Comparison of ENCODE assay signal across 1 cellular context in the genomic region with DNA sequence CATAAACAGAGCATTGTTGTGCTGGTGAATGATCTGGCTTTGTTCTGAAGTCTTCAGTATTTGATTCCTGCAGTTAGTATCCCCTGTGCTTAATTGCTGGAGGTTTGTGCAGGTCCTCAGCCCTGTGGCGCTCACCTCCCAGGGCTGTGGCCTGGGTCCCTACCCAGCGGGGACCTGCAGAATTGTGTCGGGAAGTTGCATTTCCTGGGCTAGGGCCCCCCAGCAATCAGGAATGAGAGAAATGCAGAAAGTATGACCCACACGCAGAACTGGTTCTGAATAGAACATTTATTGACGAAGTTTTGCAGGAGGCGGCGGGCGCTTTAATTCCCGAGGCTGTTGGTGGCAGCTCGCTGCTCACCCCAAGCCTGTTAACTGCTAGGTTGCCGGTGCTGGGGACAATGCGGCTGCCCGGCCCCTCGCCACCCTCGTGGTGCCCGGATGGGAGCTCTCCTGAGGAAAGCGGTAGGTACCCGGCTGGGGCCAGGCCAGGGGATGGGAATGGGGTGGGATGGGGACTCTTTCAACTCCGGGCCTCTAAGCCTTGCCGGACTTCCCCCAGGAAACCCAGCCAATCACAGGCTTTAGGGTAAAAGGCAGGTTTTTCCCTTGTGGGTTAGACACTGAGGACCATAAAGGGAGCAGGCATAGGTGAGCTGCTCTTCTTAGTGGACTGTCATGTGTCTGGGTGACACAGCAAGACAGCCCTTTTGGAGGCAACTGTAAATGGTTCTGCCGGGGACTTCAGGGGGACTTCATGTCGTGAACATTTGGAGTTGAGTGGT.
TF ChIP-seq lines count a peak whose summit lies in the region.

No MANE protein-coding gene starts in this region.

TF ChIP-seq in H1, 55 proteins besides CTCF, POLR2A, EP300 and RAD21 (continued from another document):
- TF ChIP-seq, protein P1, sequence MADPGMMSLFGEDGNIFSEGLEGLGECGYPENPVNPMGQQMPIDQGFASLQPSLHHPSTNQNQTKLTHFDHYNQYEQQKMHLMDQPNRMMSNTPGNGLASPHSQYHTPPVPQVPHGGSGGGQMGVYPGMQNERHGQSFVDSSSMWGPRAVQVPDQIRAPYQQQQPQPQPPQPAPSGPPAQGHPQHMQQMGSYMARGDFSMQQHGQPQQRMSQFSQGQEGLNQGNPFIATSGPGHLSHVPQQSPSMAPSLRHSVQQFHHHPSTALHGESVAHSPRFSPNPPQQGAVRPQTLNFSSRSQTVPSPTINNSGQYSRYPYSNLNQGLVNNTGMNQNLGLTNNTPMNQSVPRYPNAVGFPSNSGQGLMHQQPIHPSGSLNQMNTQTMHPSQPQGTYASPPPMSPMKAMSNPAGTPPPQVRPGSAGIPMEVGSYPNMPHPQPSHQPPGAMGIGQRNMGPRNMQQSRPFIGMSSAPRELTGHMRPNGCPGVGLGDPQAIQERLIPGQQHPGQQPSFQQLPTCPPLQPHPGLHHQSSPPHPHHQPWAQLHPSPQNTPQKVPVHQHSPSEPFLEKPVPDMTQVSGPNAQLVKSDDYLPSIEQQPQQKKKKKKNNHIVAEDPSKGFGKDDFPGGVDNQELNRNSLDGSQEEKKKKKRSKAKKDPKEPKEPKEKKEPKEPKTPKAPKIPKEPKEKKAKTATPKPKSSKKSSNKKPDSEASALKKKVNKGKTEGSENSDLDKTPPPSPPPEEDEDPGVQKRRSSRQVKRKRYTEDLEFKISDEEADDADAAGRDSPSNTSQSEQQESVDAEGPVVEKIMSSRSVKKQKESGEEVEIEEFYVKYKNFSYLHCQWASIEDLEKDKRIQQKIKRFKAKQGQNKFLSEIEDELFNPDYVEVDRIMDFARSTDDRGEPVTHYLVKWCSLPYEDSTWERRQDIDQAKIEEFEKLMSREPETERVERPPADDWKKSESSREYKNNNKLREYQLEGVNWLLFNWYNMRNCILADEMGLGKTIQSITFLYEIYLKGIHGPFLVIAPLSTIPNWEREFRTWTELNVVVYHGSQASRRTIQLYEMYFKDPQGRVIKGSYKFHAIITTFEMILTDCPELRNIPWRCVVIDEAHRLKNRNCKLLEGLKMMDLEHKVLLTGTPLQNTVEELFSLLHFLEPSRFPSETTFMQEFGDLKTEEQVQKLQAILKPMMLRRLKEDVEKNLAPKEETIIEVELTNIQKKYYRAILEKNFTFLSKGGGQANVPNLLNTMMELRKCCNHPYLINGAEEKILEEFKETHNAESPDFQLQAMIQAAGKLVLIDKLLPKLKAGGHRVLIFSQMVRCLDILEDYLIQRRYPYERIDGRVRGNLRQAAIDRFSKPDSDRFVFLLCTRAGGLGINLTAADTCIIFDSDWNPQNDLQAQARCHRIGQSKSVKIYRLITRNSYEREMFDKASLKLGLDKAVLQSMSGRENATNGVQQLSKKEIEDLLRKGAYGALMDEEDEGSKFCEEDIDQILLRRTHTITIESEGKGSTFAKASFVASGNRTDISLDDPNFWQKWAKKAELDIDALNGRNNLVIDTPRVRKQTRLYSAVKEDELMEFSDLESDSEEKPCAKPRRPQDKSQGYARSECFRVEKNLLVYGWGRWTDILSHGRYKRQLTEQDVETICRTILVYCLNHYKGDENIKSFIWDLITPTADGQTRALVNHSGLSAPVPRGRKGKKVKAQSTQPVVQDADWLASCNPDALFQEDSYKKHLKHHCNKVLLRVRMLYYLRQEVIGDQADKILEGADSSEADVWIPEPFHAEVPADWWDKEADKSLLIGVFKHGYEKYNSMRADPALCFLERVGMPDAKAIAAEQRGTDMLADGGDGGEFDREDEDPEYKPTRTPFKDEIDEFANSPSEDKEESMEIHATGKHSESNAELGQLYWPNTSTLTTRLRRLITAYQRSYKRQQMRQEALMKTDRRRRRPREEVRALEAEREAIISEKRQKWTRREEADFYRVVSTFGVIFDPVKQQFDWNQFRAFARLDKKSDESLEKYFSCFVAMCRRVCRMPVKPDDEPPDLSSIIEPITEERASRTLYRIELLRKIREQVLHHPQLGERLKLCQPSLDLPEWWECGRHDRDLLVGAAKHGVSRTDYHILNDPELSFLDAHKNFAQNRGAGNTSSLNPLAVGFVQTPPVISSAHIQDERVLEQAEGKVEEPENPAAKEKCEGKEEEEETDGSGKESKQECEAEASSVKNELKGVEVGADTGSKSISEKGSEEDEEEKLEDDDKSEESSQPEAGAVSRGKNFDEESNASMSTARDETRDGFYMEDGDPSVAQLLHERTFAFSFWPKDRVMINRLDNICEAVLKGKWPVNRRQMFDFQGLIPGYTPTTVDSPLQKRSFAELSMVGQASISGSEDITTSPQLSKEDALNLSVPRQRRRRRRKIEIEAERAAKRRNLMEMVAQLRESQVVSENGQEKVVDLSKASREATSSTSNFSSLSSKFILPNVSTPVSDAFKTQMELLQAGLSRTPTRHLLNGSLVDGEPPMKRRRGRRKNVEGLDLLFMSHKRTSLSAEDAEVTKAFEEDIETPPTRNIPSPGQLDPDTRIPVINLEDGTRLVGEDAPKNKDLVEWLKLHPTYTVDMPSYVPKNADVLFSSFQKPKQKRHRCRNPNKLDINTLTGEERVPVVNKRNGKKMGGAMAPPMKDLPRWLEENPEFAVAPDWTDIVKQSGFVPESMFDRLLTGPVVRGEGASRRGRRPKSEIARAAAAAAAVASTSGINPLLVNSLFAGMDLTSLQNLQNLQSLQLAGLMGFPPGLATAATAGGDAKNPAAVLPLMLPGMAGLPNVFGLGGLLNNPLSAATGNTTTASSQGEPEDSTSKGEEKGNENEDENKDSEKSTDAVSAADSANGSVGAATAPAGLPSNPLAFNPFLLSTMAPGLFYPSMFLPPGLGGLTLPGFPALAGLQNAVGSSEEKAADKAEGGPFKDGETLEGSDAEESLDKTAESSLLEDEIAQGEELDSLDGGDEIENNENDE (IDR thresholded peaks at IDR 0.05; ENCODE audit: insufficient replicate concordance, low read length), result peak; percentile 53
- peak; percentile 23; the same call in 1 of the 2 replicates for TF ChIP-seq TBP (IDR thresholded peaks at IDR 0.05; ENCODE audit: low read depth, low read length)
- no peak for TF ChIP-seq POU5F1 (IDR thresholded peaks at IDR 0.05; ENCODE audit: low read depth, low read length)
- TF ChIP-seq RBBP5 (IDR thresholded peaks at IDR 0.05; ENCODE audit: borderline replicate concordance, low read depth, low read length), result peak; percentile 88
- TF ChIP-seq, protein P2, sequence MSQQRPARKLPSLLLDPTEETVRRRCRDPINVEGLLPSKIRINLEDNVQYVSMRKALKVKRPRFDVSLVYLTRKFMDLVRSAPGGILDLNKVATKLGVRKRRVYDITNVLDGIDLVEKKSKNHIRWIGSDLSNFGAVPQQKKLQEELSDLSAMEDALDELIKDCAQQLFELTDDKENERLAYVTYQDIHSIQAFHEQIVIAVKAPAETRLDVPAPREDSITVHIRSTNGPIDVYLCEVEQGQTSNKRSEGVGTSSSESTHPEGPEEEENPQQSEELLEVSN (IDR thresholded peaks at IDR 0.05), result no peak
- TF ChIP-seq NRF1 (IDR thresholded peaks at IDR 0.05; ENCODE audit: low read depth, low read length), result no peak
- peak in 1 of 2 experiments; percentile 50; a peak in 1 of 4 replicates for TF ChIP-seq HDAC2 (IDR thresholded peaks at IDR 0.05; ENCODE audit: borderline replicate concordance in 1 of 2, low read depth in 2 of 2, low read length in 2 of 2)
- TF ChIP-seq, protein P3, sequence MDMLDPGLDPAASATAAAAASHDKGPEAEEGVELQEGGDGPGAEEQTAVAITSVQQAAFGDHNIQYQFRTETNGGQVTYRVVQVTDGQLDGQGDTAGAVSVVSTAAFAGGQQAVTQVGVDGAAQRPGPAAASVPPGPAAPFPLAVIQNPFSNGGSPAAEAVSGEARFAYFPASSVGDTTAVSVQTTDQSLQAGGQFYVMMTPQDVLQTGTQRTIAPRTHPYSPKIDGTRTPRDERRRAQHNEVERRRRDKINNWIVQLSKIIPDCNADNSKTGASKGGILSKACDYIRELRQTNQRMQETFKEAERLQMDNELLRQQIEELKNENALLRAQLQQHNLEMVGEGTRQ (IDR thresholded peaks at IDR 0.05; ENCODE audit: low read length), result no peak
- TF ChIP-seq ASH2L (IDR thresholded peaks at IDR 0.05; ENCODE audit: low read length), result peak; percentile 88
- no peak for TF ChIP-seq CBX8 (IDR thresholded peaks at IDR 0.05; ENCODE audit: borderline replicate concordance, low read depth, low read length)
- no peak for TF ChIP-seq EZH2 (IDR thresholded peaks at IDR 0.05; ENCODE audit: low read depth, low read length, severe bottlenecking)
- TF ChIP-seq, protein P4, sequence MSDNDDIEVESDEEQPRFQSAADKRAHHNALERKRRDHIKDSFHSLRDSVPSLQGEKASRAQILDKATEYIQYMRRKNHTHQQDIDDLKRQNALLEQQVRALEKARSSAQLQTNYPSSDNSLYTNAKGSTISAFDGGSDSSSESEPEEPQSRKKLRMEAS (IDR thresholded peaks at IDR 0.05), result peak; percentile 37; the same call in 1 of the 2 replicates
- peak; percentile 49; the same call in 1 of the 2 replicates for TF ChIP-seq POLR2AphosphoS5 (IDR thresholded peaks at IDR 0.05; ENCODE audit: low read depth, low read length)
- no peak for TF ChIP-seq HDAC6 (IDR thresholded peaks at IDR 0.05; ENCODE audit: low read depth, low read length)
- no peak for TF ChIP-seq FOSL1 (IDR thresholded peaks at IDR 0.05; ENCODE audit: insufficient read depth, low read depth, low read length)
- TF ChIP-seq SRF (IDR thresholded peaks at IDR 0.05; ENCODE audit: low read depth, low read length), result no peak
- TF ChIP-seq SP1 (IDR thresholded peaks at IDR 0.05; ENCODE audit: low read depth, low read length), result peak; percentile 82
- peak; percentile 99 for TF ChIP-seq NANOG (IDR thresholded peaks at IDR 0.05; ENCODE audit: insufficient read depth, low read depth, low read length, poor library complexity, severe bottlenecking)
- peak; percentile 16 to 70 for TF ChIP-seq BCL11A (IDR thresholded peaks at IDR 0.05; ENCODE audit: low read depth in 2 of 2, low read length in 2 of 2)
- TF ChIP-seq SP2 (IDR thresholded peaks at IDR 0.05; ENCODE audit: low read length), result no peak
- no peak for TF ChIP-seq TAF7 (optimal IDR thresholded peaks at IDR 0.05; ENCODE audit: borderline replicate concordance, low read depth, low read length)
- 0 out of 2 replicates have a peak, but pooled peaks have one; percentile 2 for TF ChIP-seq RXRA (IDR thresholded peaks at IDR 0.05; ENCODE audit: insufficient read depth, low read depth, low read length)
